ENCODE assay signal across 23 cellular contexts in the genomic region with DNA sequence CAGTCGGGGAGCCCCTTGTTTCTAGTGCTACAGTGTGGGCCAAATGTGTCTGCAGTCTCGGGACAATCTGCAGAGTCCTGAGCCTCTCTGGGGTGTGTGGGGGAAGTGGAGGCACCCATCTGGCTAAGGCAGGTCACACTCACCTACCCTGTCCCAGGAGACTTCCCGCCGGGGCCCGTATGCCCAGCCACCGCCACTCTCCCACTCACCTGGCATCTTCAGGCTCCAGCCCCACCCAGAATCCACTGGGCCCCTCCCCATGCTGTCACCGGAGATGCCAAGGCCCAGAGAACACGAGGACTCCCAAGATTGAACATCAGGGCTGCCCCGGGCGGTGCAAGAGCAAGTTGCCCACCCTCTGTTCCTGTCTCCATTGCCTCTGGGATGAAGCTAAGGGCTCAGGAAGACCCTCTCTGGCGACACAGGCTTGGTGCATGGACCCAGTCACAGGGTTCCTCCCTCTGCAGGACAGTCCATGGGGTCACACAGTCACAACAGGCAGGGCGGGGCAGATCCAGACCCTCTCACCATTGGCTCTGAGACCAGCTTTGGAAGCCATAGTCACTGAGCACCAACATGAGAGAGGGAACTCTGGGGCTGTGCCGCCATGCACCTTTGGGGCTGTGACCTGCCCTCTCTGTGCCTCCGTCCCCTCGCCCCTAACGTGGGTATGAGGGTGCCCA.
"Had no signal": no experiment of that assay in that cellular context is flagged by ENCODE, and none has a peak within 500 bp of the region (broad histone marks: within the 10 kb centered on the region; RNA-seq: fewer than 3 reads in every experiment).

No MANE protein-coding gene starts in this region.

- H3K36me3 ChIP-seq: transverse colon had no signal

- ATAC-seq: esophagus mucosa; gastrocnemius medialis; heart left ventricle; left lobe of liver; mucosa of descending colon; natural killer cell treated with Interleukin-12 subunit alpha and Interleukin-12 subunit beta and Interleukin-15 and Interleukin-18, amount 100 ng/mL, for 72 hours; right lobe of liver had no signal

- H3K4me1 ChIP-seq: right lobe of liver, transverse colon had no signal

- DNase-seq: cerebellar nuclear complex; cortex of kidney; dorsolateral prefrontal cortex; effector CD4-positive, alpha-beta T cell; foreskin fibroblast; gastrocnemius medialis; heart left ventricle; kidney; mucosa of descending colon; naive B cell; right lobe of liver; small intestine; stimulated activated CD4-positive, alpha-beta T cell treated with anti-CD3 and anti-CD28 coated beads, Interleukin-15, amount 100 ng/mL, for 24 hours; stimulated activated CD4-positive, alpha-beta T cell treated with anti-CD3 and anti-CD28 coated beads, Interleukin-2, amount 100 ng/mL, for 48 hours; stimulated activated CD8-positive, alpha-beta memory T cell treated with anti-CD3 and anti-CD28 coated beads, Interleukin-4, amount 100 ng/mL, for 48 hours; transverse colon had no signal

- H3K27me3 ChIP-seq: dorsolateral prefrontal cortex, gastrocnemius medialis, heart left ventricle, hepatocyte, right lobe of liver, transverse colon had no signal

- FAIRE-seq: kidney, small intestine had no signal

- H2AFZ ChIP-seq: hepatocyte, parathyroid adenoma had no signal

- H3K9ac ChIP-seq: parathyroid adenoma had no signal

- H3K27ac ChIP-seq: epithelial cell of prostate, gastrocnemius medialis, heart left ventricle, hepatocyte, parathyroid adenoma, right lobe of liver, transverse colon had no signal

- H3K4me2 ChIP-seq: hepatocyte had no signal

- H3K4me3 ChIP-seq: dorsolateral prefrontal cortex, gastrocnemius medialis, heart left ventricle, hepatocyte, lung, mucosa of descending colon, right lobe of liver, transverse colon had no signal

- H3K9me3 ChIP-seq: gastrocnemius medialis, heart left ventricle, mucosa of descending colon, right lobe of liver, transverse colon had no signal
